ENCODE assay signal across 1 cellular context in the genomic region with DNA sequence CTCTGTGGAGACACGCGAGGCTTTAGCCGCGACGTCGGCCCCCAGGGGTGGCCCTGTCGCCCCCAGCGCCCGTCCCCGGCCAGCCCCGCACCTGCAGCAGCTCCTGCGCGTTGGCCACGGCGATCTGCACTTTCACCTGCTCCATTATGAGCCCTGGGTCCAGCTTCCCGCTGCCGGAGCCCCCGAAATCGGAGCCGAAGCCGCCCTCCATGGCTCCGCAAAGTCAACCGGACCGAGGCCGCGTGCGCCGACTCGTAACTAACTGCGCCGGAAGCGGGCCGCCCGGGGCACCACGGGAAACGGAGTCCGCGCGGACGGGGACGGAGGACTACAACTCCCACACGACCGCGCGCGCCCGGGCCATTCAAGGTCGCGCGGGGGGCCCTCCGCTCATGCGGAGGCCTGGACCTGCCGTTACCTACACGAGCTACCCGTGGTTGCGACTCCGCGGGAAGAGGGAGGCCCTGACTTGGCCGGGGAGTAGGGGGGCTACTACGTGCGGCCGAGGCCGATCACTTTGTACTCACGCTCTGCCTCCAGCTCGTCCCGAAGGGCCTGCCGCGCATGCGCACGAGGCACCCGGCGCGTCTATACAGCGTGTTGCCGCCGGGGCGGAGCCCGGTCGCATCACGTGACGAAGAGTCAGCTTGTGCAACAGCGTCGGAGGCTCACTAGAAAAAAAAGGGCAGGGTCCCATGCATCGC.
TF ChIP-seq lines count a peak whose summit lies in the region.

A gene (minus strand): TSS at position 264 of the 704 bp plus-strand sequence. CDS start 53 bp downstream, at position 211.

TF ChIP-seq in HEK293, 187 proteins besides CTCF, POLR2A, EP300 and RAD21 (continued from another document and continues in another):
- TF ChIP-seq, protein P1, sequence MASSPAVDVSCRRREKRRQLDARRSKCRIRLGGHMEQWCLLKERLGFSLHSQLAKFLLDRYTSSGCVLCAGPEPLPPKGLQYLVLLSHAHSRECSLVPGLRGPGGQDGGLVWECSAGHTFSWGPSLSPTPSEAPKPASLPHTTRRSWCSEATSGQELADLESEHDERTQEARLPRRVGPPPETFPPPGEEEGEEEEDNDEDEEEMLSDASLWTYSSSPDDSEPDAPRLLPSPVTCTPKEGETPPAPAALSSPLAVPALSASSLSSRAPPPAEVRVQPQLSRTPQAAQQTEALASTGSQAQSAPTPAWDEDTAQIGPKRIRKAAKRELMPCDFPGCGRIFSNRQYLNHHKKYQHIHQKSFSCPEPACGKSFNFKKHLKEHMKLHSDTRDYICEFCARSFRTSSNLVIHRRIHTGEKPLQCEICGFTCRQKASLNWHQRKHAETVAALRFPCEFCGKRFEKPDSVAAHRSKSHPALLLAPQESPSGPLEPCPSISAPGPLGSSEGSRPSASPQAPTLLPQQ (tag by site-specific recombination; IDR thresholded peaks at IDR 0.05): peak; percentile 69; the same call in 1 of the 2 replicates
- no peak for TF ChIP-seq ZNF133 (tag by site-specific recombination; IDR thresholded peaks at IDR 0.05)
- peak; percentile 60; the same call in 1 of the 2 replicates for TF ChIP-seq ZNF391 (tag by site-specific recombination; IDR thresholded peaks at IDR 0.05; ENCODE audit: borderline replicate concordance, low read depth)
- 0 out of 2 replicates have a peak, but pooled peaks have one; percentile 29 for TF ChIP-seq EGR2 (tag by site-specific recombination; IDR thresholded peaks at IDR 0.05; ENCODE audit: low read depth)
- TF ChIP-seq, protein P2, sequence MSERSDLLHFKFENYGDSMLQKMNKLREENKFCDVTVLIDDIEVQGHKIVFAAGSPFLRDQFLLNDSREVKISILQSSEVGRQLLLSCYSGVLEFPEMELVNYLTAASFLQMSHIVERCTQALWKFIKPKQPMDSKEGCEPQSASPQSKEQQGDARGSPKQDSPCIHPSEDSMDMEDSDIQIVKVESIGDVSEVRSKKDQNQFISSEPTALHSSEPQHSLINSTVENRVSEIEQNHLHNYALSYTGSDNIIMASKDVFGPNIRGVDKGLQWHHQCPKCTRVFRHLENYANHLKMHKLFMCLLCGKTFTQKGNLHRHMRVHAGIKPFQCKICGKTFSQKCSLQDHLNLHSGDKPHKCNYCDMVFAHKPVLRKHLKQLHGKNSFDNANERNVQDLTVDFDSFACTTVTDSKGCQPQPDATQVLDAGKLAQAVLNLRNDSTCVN (tag by site-specific recombination; optimal IDR thresholded peaks at IDR 0.05): peak; percentile 85
- TF ChIP-seq SALL2 (tag by site-specific recombination; IDR thresholded peaks at IDR 0.05; ENCODE audit: borderline replicate concordance): no peak
- peak; percentile 99 for TF ChIP-seq ZNF76 (tag by site-specific recombination; IDR thresholded peaks at IDR 0.05; ENCODE audit: borderline replicate concordance, low read depth)
- TF ChIP-seq ZNF626 (tag by site-specific recombination; IDR thresholded peaks at IDR 0.05): no peak
- TF ChIP-seq, protein P3, sequence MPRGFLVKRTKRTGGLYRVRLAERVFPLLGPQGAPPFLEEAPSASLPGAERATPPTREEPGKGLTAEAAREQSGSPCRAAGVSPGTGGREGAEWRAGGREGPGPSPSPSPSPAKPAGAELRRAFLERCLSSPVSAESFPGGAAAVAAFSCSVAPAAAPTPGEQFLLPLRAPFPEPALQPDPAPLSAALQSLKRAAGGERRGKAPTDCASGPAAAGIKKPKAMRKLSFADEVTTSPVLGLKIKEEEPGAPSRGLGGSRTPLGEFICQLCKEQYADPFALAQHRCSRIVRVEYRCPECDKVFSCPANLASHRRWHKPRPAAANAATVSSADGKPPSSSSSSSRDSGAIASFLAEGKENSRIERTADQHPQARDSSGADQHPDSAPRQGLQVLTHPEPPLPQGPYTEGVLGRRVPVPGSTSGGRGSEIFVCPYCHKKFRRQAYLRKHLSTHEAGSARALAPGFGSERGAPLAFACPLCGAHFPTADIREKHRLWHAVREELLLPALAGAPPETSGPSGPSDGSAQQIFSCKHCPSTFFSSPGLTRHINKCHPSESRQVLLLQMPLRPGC (tag by site-specific recombination; IDR thresholded peaks at IDR 0.05): no peak
- TF ChIP-seq ZEB2 (tag by site-specific recombination; IDR thresholded peaks at IDR 0.05): peak; percentile 75
- TF ChIP-seq ZNF140 (tag by site-specific recombination; IDR thresholded peaks at IDR 0.05): no peak
- no peak for TF ChIP-seq GLI2 (tag by site-specific recombination; IDR thresholded peaks at IDR 0.05; ENCODE audit: borderline replicate concordance, low read depth)
- TF ChIP-seq ZSCAN30 (tag by site-specific recombination; IDR thresholded peaks at IDR 0.05): 0 out of 2 replicates have a peak, but pooled peaks have one; percentile 6
- TF ChIP-seq SCRT2 (tag by site-specific recombination; IDR thresholded peaks at IDR 0.05): peak; percentile 95
- TF ChIP-seq, protein P4, sequence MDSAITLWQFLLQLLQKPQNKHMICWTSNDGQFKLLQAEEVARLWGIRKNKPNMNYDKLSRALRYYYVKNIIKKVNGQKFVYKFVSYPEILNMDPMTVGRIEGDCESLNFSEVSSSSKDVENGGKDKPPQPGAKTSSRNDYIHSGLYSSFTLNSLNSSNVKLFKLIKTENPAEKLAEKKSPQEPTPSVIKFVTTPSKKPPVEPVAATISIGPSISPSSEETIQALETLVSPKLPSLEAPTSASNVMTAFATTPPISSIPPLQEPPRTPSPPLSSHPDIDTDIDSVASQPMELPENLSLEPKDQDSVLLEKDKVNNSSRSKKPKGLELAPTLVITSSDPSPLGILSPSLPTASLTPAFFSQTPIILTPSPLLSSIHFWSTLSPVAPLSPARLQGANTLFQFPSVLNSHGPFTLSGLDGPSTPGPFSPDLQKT (IDR thresholded peaks at IDR 0.05; ENCODE audit: borderline replicate concordance, low read depth, low read length): 0 out of 2 replicates have a peak, but pooled peaks have one; percentile 53
- TF ChIP-seq ZNF350 (tag by site-specific recombination; IDR thresholded peaks at IDR 0.05): no peak
- no peak for TF ChIP-seq ZNF768 (tag by site-specific recombination; IDR thresholded peaks at IDR 0.05)
- no peak for TF ChIP-seq ZNF426 (tag by site-specific recombination; IDR thresholded peaks at IDR 0.05)
- TF ChIP-seq GLI4 (tag by site-specific recombination; IDR thresholded peaks at IDR 0.05): no peak
- TF ChIP-seq ZNF501 (tag by site-specific recombination; IDR thresholded peaks at IDR 0.05): no peak; the same call in none of the 2 replicates
- peak; percentile 70 for TF ChIP-seq YY2 (tag by site-specific recombination; IDR thresholded peaks at IDR 0.05)
- TF ChIP-seq, protein P5, sequence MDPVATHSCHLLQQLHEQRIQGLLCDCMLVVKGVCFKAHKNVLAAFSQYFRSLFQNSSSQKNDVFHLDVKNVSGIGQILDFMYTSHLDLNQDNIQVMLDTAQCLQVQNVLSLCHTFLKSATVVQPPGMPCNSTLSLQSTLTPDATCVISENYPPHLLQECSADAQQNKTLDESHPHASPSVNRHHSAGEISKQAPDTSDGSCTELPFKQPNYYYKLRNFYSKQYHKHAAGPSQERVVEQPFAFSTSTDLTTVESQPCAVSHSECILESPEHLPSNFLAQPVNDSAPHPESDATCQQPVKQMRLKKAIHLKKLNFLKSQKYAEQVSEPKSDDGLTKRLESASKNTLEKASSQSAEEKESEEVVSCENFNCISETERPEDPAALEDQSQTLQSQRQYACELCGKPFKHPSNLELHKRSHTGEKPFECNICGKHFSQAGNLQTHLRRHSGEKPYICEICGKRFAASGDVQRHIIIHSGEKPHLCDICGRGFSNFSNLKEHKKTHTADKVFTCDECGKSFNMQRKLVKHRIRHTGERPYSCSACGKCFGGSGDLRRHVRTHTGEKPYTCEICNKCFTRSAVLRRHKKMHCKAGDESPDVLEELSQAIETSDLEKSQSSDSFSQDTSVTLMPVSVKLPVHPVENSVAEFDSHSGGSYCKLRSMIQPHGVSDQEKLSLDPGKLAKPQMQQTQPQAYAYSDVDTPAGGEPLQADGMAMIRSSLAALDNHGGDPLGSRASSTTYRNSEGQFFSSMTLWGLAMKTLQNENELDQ (tag by site-specific recombination; IDR thresholded peaks at IDR 0.05; ENCODE audit: low read depth): no peak
- TF ChIP-seq GLIS1 (tag by site-specific recombination; IDR thresholded peaks at IDR 0.05): peak; percentile 60
- TF ChIP-seq, protein P6, sequence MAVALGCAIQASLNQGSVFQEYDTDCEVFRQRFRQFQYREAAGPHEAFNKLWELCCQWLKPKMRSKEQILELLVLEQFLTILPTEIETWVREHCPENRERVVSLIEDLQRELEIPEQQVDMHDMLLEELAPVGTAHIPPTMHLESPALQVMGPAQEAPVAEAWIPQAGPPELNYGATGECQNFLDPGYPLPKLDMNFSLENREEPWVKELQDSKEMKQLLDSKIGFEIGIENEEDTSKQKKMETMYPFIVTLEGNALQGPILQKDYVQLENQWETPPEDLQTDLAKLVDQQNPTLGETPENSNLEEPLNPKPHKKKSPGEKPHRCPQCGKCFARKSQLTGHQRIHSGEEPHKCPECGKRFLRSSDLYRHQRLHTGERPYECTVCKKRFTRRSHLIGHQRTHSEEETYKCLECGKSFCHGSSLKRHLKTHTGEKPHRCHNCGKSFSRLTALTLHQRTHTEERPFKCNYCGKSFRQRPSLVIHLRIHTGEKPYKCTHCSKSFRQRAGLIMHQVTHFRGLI (tag by site-specific recombination; IDR thresholded peaks at IDR 0.05): no peak
- TF ChIP-seq ZNF664 (tag by site-specific recombination; IDR thresholded peaks at IDR 0.05): no peak
- TF ChIP-seq, protein P7, sequence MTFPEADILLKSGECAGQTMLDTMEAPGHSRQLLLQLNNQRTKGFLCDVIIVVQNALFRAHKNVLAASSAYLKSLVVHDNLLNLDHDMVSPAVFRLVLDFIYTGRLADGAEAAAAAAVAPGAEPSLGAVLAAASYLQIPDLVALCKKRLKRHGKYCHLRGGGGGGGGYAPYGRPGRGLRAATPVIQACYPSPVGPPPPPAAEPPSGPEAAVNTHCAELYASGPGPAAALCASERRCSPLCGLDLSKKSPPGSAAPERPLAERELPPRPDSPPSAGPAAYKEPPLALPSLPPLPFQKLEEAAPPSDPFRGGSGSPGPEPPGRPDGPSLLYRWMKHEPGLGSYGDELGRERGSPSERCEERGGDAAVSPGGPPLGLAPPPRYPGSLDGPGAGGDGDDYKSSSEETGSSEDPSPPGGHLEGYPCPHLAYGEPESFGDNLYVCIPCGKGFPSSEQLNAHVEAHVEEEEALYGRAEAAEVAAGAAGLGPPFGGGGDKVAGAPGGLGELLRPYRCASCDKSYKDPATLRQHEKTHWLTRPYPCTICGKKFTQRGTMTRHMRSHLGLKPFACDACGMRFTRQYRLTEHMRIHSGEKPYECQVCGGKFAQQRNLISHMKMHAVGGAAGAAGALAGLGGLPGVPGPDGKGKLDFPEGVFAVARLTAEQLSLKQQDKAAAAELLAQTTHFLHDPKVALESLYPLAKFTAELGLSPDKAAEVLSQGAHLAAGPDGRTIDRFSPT (tag by site-specific recombination; IDR thresholded peaks at IDR 0.05): no peak
- no peak for TF ChIP-seq ZNF544 (tag by site-specific recombination; IDR thresholded peaks at IDR 0.05)
- peak; percentile 99 for TF ChIP-seq ZNF335 (tag by site-specific recombination; conservative IDR thresholded peaks at IDR 0.05)
- peak; percentile 2; the same call in 1 of the 2 replicates for TF ChIP-seq BCL11B (tag by site-specific recombination; IDR thresholded peaks at IDR 0.05; ENCODE audit: low read depth)
- TF ChIP-seq ZNF416 (tag by site-specific recombination; IDR thresholded peaks at IDR 0.05): no peak
- TF ChIP-seq, protein P8, sequence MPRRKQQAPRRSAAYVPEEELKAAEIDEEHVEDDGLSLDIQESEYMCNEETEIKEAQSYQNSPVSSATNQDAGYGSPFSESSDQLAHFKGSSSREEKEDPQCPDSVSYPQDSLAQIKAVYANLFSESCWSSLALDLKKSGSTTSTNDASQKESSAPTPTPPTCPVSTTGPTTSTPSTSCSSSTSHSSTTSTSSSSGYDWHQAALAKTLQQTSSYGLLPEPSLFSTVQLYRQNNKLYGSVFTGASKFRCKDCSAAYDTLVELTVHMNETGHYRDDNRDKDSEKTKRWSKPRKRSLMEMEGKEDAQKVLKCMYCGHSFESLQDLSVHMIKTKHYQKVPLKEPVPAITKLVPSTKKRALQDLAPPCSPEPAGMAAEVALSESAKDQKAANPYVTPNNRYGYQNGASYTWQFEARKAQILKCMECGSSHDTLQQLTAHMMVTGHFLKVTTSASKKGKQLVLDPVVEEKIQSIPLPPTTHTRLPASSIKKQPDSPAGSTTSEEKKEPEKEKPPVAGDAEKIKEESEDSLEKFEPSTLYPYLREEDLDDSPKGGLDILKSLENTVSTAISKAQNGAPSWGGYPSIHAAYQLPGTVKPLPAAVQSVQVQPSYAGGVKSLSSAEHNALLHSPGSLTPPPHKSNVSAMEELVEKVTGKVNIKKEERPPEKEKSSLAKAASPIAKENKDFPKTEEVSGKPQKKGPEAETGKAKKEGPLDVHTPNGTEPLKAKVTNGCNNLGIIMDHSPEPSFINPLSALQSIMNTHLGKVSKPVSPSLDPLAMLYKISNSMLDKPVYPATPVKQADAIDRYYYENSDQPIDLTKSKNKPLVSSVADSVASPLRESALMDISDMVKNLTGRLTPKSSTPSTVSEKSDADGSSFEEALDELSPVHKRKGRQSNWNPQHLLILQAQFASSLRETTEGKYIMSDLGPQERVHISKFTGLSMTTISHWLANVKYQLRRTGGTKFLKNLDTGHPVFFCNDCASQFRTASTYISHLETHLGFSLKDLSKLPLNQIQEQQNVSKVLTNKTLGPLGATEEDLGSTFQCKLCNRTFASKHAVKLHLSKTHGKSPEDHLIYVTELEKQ (tag by site-specific recombination; IDR thresholded peaks at IDR 0.05; ENCODE audit: borderline replicate concordance): no peak
- no peak for TF ChIP-seq ZNF37A (tag by site-specific recombination; IDR thresholded peaks at IDR 0.05)
- TF ChIP-seq, protein P9, sequence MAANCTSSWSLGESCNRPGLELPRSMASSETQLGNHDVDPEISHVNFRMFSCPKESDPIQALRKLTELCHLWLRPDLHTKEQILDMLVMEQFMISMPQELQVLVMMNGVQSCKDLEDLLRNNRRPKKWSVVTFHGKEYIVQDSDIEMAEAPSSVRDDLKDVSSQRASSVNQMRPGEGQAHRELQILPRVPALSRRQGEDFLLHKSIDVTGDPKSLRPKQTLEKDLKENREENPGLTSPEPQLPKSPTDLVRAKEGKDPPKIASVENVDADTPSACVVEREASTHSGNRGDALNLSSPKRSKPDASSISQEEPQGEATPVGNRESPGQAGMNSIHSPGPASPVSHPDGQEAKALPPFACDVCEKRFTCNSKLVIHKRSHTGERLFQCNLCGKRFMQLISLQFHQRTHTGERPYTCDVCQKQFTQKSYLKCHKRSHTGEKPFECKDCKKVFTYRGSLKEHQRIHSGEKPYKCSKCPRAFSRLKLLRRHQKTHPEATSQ (tag by site-specific recombination; IDR thresholded peaks at IDR 0.05): no peak
- TF ChIP-seq ZNF624 (tag by site-specific recombination; IDR thresholded peaks at IDR 0.05): no peak
- no peak for TF ChIP-seq ZNF266 (tag by site-specific recombination; IDR thresholded peaks at IDR 0.05; ENCODE audit: low read depth)
- no peak for TF ChIP-seq TCF7L2 (IDR thresholded peaks at IDR 0.05; ENCODE audit: borderline replicate concordance, low read depth, low read length)
- TF ChIP-seq ZNF701 (tag by site-specific recombination; IDR thresholded peaks at IDR 0.05): no peak
- no peak; the same call in 1 of the 2 replicates for TF ChIP-seq ZNF146 (tag by site-specific recombination; IDR thresholded peaks at IDR 0.05)
- TF ChIP-seq ZNF561 (tag by site-specific recombination; IDR thresholded peaks at IDR 0.05; ENCODE audit: borderline replicate concordance): no peak
- TF ChIP-seq ZNF707 (tag by site-specific recombination; IDR thresholded peaks at IDR 0.05): no peak
- TF ChIP-seq ZNF830 (tag by site-specific recombination; IDR thresholded peaks at IDR 0.05; ENCODE audit: low read depth): no peak
